Comparison of ENCODE assay signal across 1 cellular context in genomic region chr20:64001607-64002011, GRCh38.
TF ChIP-seq lines count a peak whose summit lies in the region.

No MANE protein-coding gene starts in this region.

TF ChIP-seq in HEK293, 187 proteins besides CTCF, POLR2A, EP300 and RAD21 (continued from another document):
- TF ChIP-seq ZNF18 (tag by site-specific recombination; IDR thresholded peaks at IDR 0.05) (peak; percentile 90; the same call in 1 of the 2 replicates), TSHZ1 (tag by site-specific recombination; IDR thresholded peaks at IDR 0.05; ENCODE audit: borderline replicate concordance) (peak; percentile 61; the same call in 1 of the 2 replicates), ZNF664 (tag by site-specific recombination; IDR thresholded peaks at IDR 0.05) (0 out of 2 replicates have a peak, but pooled peaks have one; percentile 45), ZNF707 (tag by site-specific recombination; IDR thresholded peaks at IDR 0.05) (no peak), ZNF302 (tag by site-specific recombination; IDR thresholded peaks at IDR 0.05; ENCODE audit: low read depth) (no peak), GLIS1 (tag by site-specific recombination; IDR thresholded peaks at IDR 0.05) (peak; percentile 74), AEBP2 (tag by site-specific recombination; IDR thresholded peaks at IDR 0.05; ENCODE audit: borderline replicate concordance) (no peak), ZBTB20 (tag by site-specific recombination; IDR thresholded peaks at IDR 0.05) (peak; percentile 59), ZFHX2 (tag by site-specific recombination; conservative IDR thresholded peaks at IDR 0.05) (peak; percentile 42), SCRT1 (tag by site-specific recombination; IDR thresholded peaks at IDR 0.05; ENCODE audit: borderline replicate concordance) (peak; percentile 55), OVOL3 (tag by site-specific recombination; IDR thresholded peaks at IDR 0.05) (peak; percentile 59; the same call in 1 of the 2 replicates), ZNF792 (tag by site-specific recombination; IDR thresholded peaks at IDR 0.05) (no peak), SP7 (tag by site-specific recombination; IDR thresholded peaks at IDR 0.05) (peak; percentile 65; the same call in 1 of the 2 replicates), ZBTB44 (tag by site-specific recombination; IDR thresholded peaks at IDR 0.05) (peak; percentile 73), ZNF580 (tag by site-specific recombination; IDR thresholded peaks at IDR 0.05) (peak; percentile 93), ZNF548 (tag by site-specific recombination; IDR thresholded peaks at IDR 0.05) (no peak), ZNF362 (tag by site-specific recombination; IDR thresholded peaks at IDR 0.05) (peak; percentile 95), WT1 (tag by site-specific recombination; IDR thresholded peaks at IDR 0.05) (peak; percentile 71), ZXDB (tag by site-specific recombination; IDR thresholded peaks at IDR 0.05) (peak; percentile 89), PRDM4 (tag by site-specific recombination; IDR thresholded peaks at IDR 0.05) (no peak), ZNF692 (tag by site-specific recombination; IDR thresholded peaks at IDR 0.05) (peak; percentile 73), KLF8 (tag by site-specific recombination; IDR thresholded peaks at IDR 0.05) (peak; percentile 69), INSM2 (tag by site-specific recombination; IDR thresholded peaks at IDR 0.05) (no peak), ZNF169 (tag by site-specific recombination; IDR thresholded peaks at IDR 0.05) (no peak), ZSCAN23 (tag by site-specific recombination; IDR thresholded peaks at IDR 0.05) (no peak), ZNF843 (tag by site-specific recombination; IDR thresholded peaks at IDR 0.05) (peak; percentile 95), ZIC2 (tag by site-specific recombination; IDR thresholded peaks at IDR 0.05) (peak; percentile 93), ZNF341 (tag by site-specific recombination; IDR thresholded peaks at IDR 0.05; ENCODE audit: low read depth) (0 out of 2 replicates have a peak, but pooled peaks have one; percentile 35), ZBTB17 (tag by site-specific recombination; IDR thresholded peaks at IDR 0.05) (peak; percentile 89)
